In genomic region chr1:226309398-226310122, GRCh38 we compare ENCODE assay signal across 8 cellular contexts. TPM values are rescaled to one million over a fixed set of nuclear protein-coding genes. Genes with fewer than 3 reads are reported as not detected.
DNase-seq lines count a peak whose midpoint lies in the region; ATAC-seq, FAIRE-seq and TF ChIP-seq lines count a peak whose summit lies in the region.

No MANE protein-coding gene starts in this region.

- H4K20me1 ChIP-seq in K562 (replicated peaks; ENCODE audit: control insufficient read depth, insufficient read depth, low read length): 0 out of 2 replicates have a peak, but pooled peaks cover under 1% of the 10 kb centered on the region

- intact Hi-C loops in K562 (cut with micrococcal nuclease): loop anchor here (5.0 kb wide), 2 partner anchors 98 to 862 kb away; partner anchors contain the start of gene PARP1

- H3K27ac ChIP-seq in K562 (ENCODE audit: extremely low read depth, low read depth, low read length) (peak overlapping the region; percentile 99), skeletal muscle tissue (ENCODE audit: low read depth, low read length) (no peak overlapping the region)

- H3K27me3 ChIP-seq in K562 (ENCODE audit: control insufficient read depth in 2 of 2, insufficient read depth in 2 of 2, low read length in 2 of 2) (no peaks in the 10 kb centered on the region; a peak in 1 of 5 replicates), skeletal muscle tissue (ENCODE audit: control insufficient read depth in 3 of 3, insufficient read depth in 3 of 3, low read length in 3 of 3) (no peaks in the 10 kb centered on the region)

- H3K79me2 ChIP-seq in K562 (ENCODE audit: control insufficient read depth, insufficient read depth, low read length): peaks cover 52% of the 10 kb centered on the region

- peak overlapping the region; percentile 99 for H3K9ac ChIP-seq in K562 (ENCODE audit: insufficient read depth in 1 of 2, low read depth in 2 of 2, low read length in 2 of 2)
- peak overlapping the region; percentile 64 to 78 (median 75) for H3K9ac ChIP-seq in skeletal muscle tissue (ENCODE audit: low read depth in 1 of 3, low read length in 3 of 3)

- H3K4me2 ChIP-seq in K562 (ENCODE audit: insufficient read depth, low read length): peak overlapping the region; percentile 97

- no peaks in the 10 kb centered on the region for H3K9me3 Mint-ChIP-seq in T-helper 1 cell treated with Interleukin-12 subunit alpha and Interleukin-12 subunit beta and Interleukin-4 antibody, amounts not matched to agents 30 μg/mL and 1 μg/mL, for 36 hours
- peaks cover 0 to 3% (median 0%) of the 10 kb centered on the region in 6 donors for H3K9me3 Mint-ChIP-seq in immature natural killer cell

- BruUV-seq in K562 (replicated peaks; lab: Mats Ljungman, UMichigan): TSS peak; percentile 90

- TF ChIP-seq EP300 in K562 (IDR thresholded peaks at IDR 0.05; ENCODE audit: low read length): no peak

- ATAC-seq in K562: peak; percentile 25

- peak overlapping the region; percentile 100 for H3K4me3 ChIP-seq in K562
- peak overlapping the region; percentile 68 to 85 (median 83) for H3K4me3 ChIP-seq in skeletal muscle tissue (ENCODE audit: low read length in 3 of 3)

- peak overlapping the region; percentile 71 for H3K4me3 Mint-ChIP-seq in T-helper 1 cell treated with Interleukin-12 subunit alpha and Interleukin-12 subunit beta and Interleukin-4 antibody, amounts not matched to agents 30 μg/mL and 1 μg/mL, for 36 hours
- H3K4me3 Mint-ChIP-seq in immature natural killer cell: peak overlapping the region; percentile 73 to 81 (median 78)

- peaks cover 9% of the 10 kb centered on the region; the same call in 2 of the 3 replicates for H3K36me3 ChIP-seq in K562 (ENCODE audit: control insufficient read depth, insufficient read depth, low read length)
- H3K36me3 ChIP-seq in skeletal muscle tissue (ENCODE audit: control insufficient read depth in 3 of 3, insufficient read depth in 3 of 3, low read length in 3 of 3): no peaks in the 10 kb centered on the region

- H3K36me3 Mint-ChIP-seq in T-helper 1 cell treated with Interleukin-12 subunit alpha and Interleukin-12 subunit beta and Interleukin-4 antibody, amounts not matched to agents 30 μg/mL and 1 μg/mL, for 36 hours (ENCODE audit: low read depth): no peaks in the 10 kb centered on the region
- no peaks in the 10 kb centered on the region for H3K36me3 Mint-ChIP-seq in immature natural killer cell

- DNase-seq in T-helper 1 cell: no peak
- no peak for DNase-seq in HEK293T (ENCODE audit: extremely low spot score)
- DNase-seq in NCI-H345 treated with DMSO at 0.1 percent for 48 hours (lab: John Stamatoyannopoulos, UW; ENCODE audit: unreplicated experiment): peak; percentile 23
- peak in 1 of 4 experiments; percentile 62 for DNase-seq in K562 (ENCODE audit: extremely low read depth in 1 of 4, low spot score in 3 of 4)
- no peak for DNase-seq in immature natural killer cell
- DNase-seq in HCEC 1CT: no peak

- POLR2A ChIA-PET in HEK293T (lab: Yijun Ruan, JAX): interaction anchor here (0.6 to 3.3 kb wide), 48 partner anchors 9 to 247 kb away, joined by 3 to 39 read pairs (median 5); partner anchors contain the start of genes H3-3A and PARP1
- POLR2A ChIA-PET in K562 (lab: Yijun Ruan, JAX): interaction anchor here (0.5 to 2.9 kb wide), 30 partner anchors 9 to 661 kb away, joined by 3 to 22 read pairs (median 3); partner anchors contain the start of gene PARP1

- no peak for TF ChIP-seq RAD21 in K562 (CRISPR knock-in tag; conservative IDR thresholded peaks at IDR 0.05 in 1 of 2, IDR thresholded peaks at IDR 0.05 in 1 of 2)

- CTCF ChIA-PET in HEK293T (lab: Yijun Ruan, JAX): interaction anchor here (0.6 to 1.3 kb wide), 4 partner anchors 16 to 150 kb away, joined by 3 to 9 read pairs (median 3); no protein-coding TSS in a partner anchor
- CTCF ChIA-PET in K562 (lab: Yijun Ruan, JAX; ENCODE audit: low intra/inter-chr PET ratio): no interaction called here

- FAIRE-seq in K562 (lab: Jason Lieb, UNC): no peak

- TF ChIP-seq CTCF in K562 (IDR thresholded peaks at IDR 0.05 in 2 of 3, conservative IDR thresholded peaks at IDR 0.05 in 1 of 3; ENCODE audit: insufficient read depth in 2 of 3, low read depth in 1 of 3, low read length in 3 of 3): peak in 2 of 3 experiments; percentile 16 to 28; a peak in 3 of 6 replicates

- no peak for TF ChIP-seq POLR2A in K562 (conservative IDR thresholded peaks at IDR 0.05)

- H3K9me1 ChIP-seq in K562 (ENCODE audit: control insufficient read depth, insufficient read depth, low read length): no peaks in the 10 kb centered on the region

- peaks cover 16% of the 10 kb centered on the region for H3K27me3 Mint-ChIP-seq in T-helper 1 cell treated with Interleukin-12 subunit alpha and Interleukin-12 subunit beta and Interleukin-4 antibody, amounts not matched to agents 30 μg/mL and 1 μg/mL, for 36 hours (ENCODE audit: low read depth)
- H3K27me3 Mint-ChIP-seq in immature natural killer cell (ENCODE audit: low read depth in 3 of 3): peaks cover 2 to 12% (median 10%) of the 10 kb centered on the region in 3 donors

- H3K9me3 ChIP-seq in K562 (replicated peaks; ENCODE audit: control insufficient read depth, insufficient read depth, low read depth, low read length) (no peaks in the 10 kb centered on the region), skeletal muscle tissue (ENCODE audit: control insufficient read depth in 3 of 3, low read length in 3 of 3) (no peaks in the 10 kb centered on the region)

- peak overlapping the region; percentile 8 for H3K27ac Mint-ChIP-seq in T-helper 1 cell treated with Interleukin-12 subunit alpha and Interleukin-12 subunit beta and Interleukin-4 antibody, amounts not matched to agents 30 μg/mL and 1 μg/mL, for 36 hours
- peak overlapping the region in 2 of 6 donors; percentile 46 to 67 for H3K27ac Mint-ChIP-seq in immature natural killer cell

- H3K4me1 ChIP-seq in K562 (replicated peaks in 1 of 2; ENCODE audit: control insufficient read depth in 2 of 2, insufficient read depth in 2 of 2, low read length in 2 of 2) (peaks cover 22 to 28% of the 10 kb centered on the region in 2 experiments), skeletal muscle tissue (ENCODE audit: control insufficient read depth in 3 of 3, insufficient read depth in 3 of 3, low read length in 3 of 3) (peaks cover 8 to 12% (median 10%) of the 10 kb centered on the region in 3 donors)

- WGBS in K562 (ENCODE audit: insufficient coverage, low coverage, missing lambda C conversion rate): 1% methylated on average over 54 of the region's 59 CpGs

- peaks cover 17% of the 10 kb centered on the region for H3K4me1 Mint-ChIP-seq in T-helper 1 cell treated with Interleukin-12 subunit alpha and Interleukin-12 subunit beta and Interleukin-4 antibody, amounts not matched to agents 30 μg/mL and 1 μg/mL, for 36 hours (ENCODE audit: low read depth)
- peaks cover 9% of the 10 kb centered on the region in 2 donors for H3K4me1 Mint-ChIP-seq in immature natural killer cell

- peak overlapping the region; percentile 99 for H2AFZ ChIP-seq in K562 (ENCODE audit: low read depth, low read length)

- in situ Hi-C loops in K562 (cut with MboI): no loop called here

TF ChIP-seq in HEK293T, 16 proteins besides CTCF, POLR2A, EP300 and RAD21:
- peak; percentile 95 for TF ChIP-seq L3MBTL2 (conservative IDR thresholded peaks at IDR 0.05)
- TF ChIP-seq FOXA1 (IDR thresholded peaks at IDR 0.05): no peak

TF ChIP-seq in K562, 482 proteins besides CTCF, POLR2A, EP300 and RAD21 (continues in another document):
- TF ChIP-seq SMARCA5 (IDR thresholded peaks at IDR 0.05): 0 out of 2 replicates have a peak, but pooled peaks have one; percentile 52
- no peak for TF ChIP-seq ZNF174 (CRISPR knock-in tag; IDR thresholded peaks at IDR 0.05)
- no peak for TF ChIP-seq ZNF41 (CRISPR knock-in tag; conservative IDR thresholded peaks at IDR 0.05)
- no peak for TF ChIP-seq HINFP (tag; conservative IDR thresholded peaks at IDR 0.05; ENCODE audit: low read depth)
- no peak for TF ChIP-seq ZNF589 (CRISPR knock-in tag; IDR thresholded peaks at IDR 0.05; ENCODE audit: low read depth)
- peak; percentile 83 to 85 for TF ChIP-seq NRF1 (conservative IDR thresholded peaks at IDR 0.05 in 1 of 2, IDR thresholded peaks at IDR 0.05 in 1 of 2)

RNA-seq across cellular contexts. Expression of gene LIN9, which starts 0.6 kb away (rescaled TPM):
- total RNA-seq in K562 (2011; cell fraction: chromatin; rRNA removed; ENCODE audit: low replicate concordance): 14.8 and 38.6 TPM in 2 replicates
- 8.2 and 11.1 TPM in 2 replicates for total RNA-seq in K562 (2011; cell fraction: nucleolus; rRNA removed)
- total RNA-seq in K562 (2011; cell fraction: nucleoplasm; rRNA removed): 15.6 and 18.7 TPM in 2 replicates
- total RNA-seq in K562 (2014; rRNA removed): 15.8 and 18.8 TPM in 2 replicates
- 31.4 and 37.5 TPM in 2 replicates for total RNA-seq in K562 (2014; rRNA removed; fragmentation: Illumina TruSeq; extraction: Trizol)
- total RNA-seq in K562 (2015; rRNA removed; fragmentation: Illumina TruSeq; extraction: Trizol): 29.3 and 30.6 TPM in 2 replicates
- 18.9 and 19.4 TPM in 2 replicates for total RNA-seq in K562 (2021)
- 22.9 and 33.0 TPM in 2 replicates for polyA plus RNA-seq in K562 (2011; rRNA removed)
- 7.5 and 14.3 TPM in 2 replicates for polyA plus RNA-seq in K562 (2011; cell fraction: cytosol; rRNA removed)
- polyA plus RNA-seq in K562 (2011; cell fraction: nucleus; rRNA removed): 15.2 and 19.7 TPM in 2 replicates
- 11.8 and 14.2 TPM in 2 replicates for polyA plus RNA-seq in K562 (2012)
- polyA plus RNA-seq in K562 (2014; fragmentation: Illumina TruSeq; extraction: Trizol): 21.6 and 25.3 TPM in 2 replicates
- polyA plus RNA-seq in K562 (2014; fragmentation: Nextera tagmentation; extraction: Ambion mirVana): 10 to 100 TPM; 19.4 to 26.8 TPM
- 19.6 and 25.5 TPM in 2 replicates for polyA plus RNA-seq in K562 (2014; rRNA removed)
- polyA minus RNA-seq in K562 (2011; rRNA and poly(A)+ RNA removed): 23.7 and 24.4 TPM in 2 replicates
- polyA minus RNA-seq in K562 (2011; cell fraction: cytosol; rRNA and poly(A)+ RNA removed): 6.8 and 10.7 TPM in 2 replicates
- polyA minus RNA-seq in K562 (2011; cell fraction: nucleus; rRNA and poly(A)+ RNA removed): 10.4 and 18.0 TPM in 2 replicates
- polyA plus RNA-seq in immature natural killer cell: 1 to 10 TPM in 2 of 3 donors, under 1 TPM in 1; 0.94 to 3.1 (median 1.8) TPM
- total RNA-seq in skeletal muscle tissue: 6.8 TPM
